ENCODE assay signal across 13 cellular contexts in genomic region chr2:60976875-60977561, GRCh38. TPM values are rescaled to one million over a fixed set of nuclear protein-coding genes. Genes with fewer than 3 reads are reported as not detected.
DNase-seq lines count a peak whose midpoint lies in the region; ATAC-seq and TF ChIP-seq lines count a peak whose summit lies in the region.
"Had no signal": no experiment of that assay in that cellular context is flagged by ENCODE, and none has a peak within 500 bp of the region (broad histone marks: within the 10 kb centered on the region; RNA-seq: fewer than 3 reads in every experiment).

No MANE protein-coding gene starts in this region.

- peak; percentile 70 for ATAC-seq in GM18502 (IDR thresholded peaks at IDR 0.05; ENCODE audit: poor library complexity, unreplicated experiment)
- ATAC-seq in GM19351 (IDR thresholded peaks at IDR 0.05; ENCODE audit: unreplicated experiment), result peak; percentile 65
- peak; percentile 61 for ATAC-seq in HG03175 (IDR thresholded peaks at IDR 0.05; ENCODE audit: unreplicated experiment)

- H3K27ac Mint-ChIP-seq in glutamatergic neuron (ENCODE audit: unreplicated experiment), result no peak overlapping the region

- H3K36me3 Mint-ChIP-seq in glutamatergic neuron (ENCODE audit: unreplicated experiment), result no peaks in the 10 kb centered on the region

- TF ChIP-seq CTCF in glutamatergic neuron (IDR thresholded peaks at IDR 0.05; ENCODE audit: partially characterized antibody, unreplicated experiment), result no peak
- no peak for TF ChIP-seq CTCF in RWPE1 (conservative IDR thresholded peaks at IDR 0.05; ENCODE audit: low read depth)

- no peaks in the 10 kb centered on the region for H3K9me3 Mint-ChIP-seq in glutamatergic neuron (ENCODE audit: unreplicated experiment)

- no peak overlapping the region for H3K27ac ChIP-seq in RWPE1
- H3K27ac ChIP-seq: transverse colon had no signal

- POLR2A ChIA-PET in RWPE1 (lab: Yijun Ruan, JAX; ENCODE audit: low non-redundant PET), result no interaction called here

- no peaks in the 10 kb centered on the region for H3K4me1 Mint-ChIP-seq in glutamatergic neuron (ENCODE audit: low read depth, unreplicated experiment)

- DNase-seq in foreskin melanocyte (peak; percentile 23), glutamatergic neuron (no peak), D341Med (ENCODE audit: low spot score) (no peak), SKM-1 (lab: John Stamatoyannopoulos, UW; ENCODE audit: unreplicated experiment) (no peak), RWPE1 (ENCODE audit: low spot score) (no peak)
- DNase-seq: activated CD4-positive, CD25-positive, alpha-beta regulatory T cell; aorta; Kasumi-1; NCI-H2171 treated with DMSO at 0.1 percent for 48 hours; transverse colon had no signal

- H3K4me3 Mint-ChIP-seq in glutamatergic neuron (ENCODE audit: unreplicated experiment), result no peak overlapping the region

- peaks cover 2% of the 10 kb centered on the region for H3K27me3 Mint-ChIP-seq in glutamatergic neuron (ENCODE audit: unreplicated experiment)

- CTCF ChIA-PET in RWPE1 (lab: Yijun Ruan, JAX), result no interaction called here

RNA-seq across cellular contexts. Expression of gene PEX13, which starts 40.5 kb away (rescaled TPM):
- 22.5 TPM for total RNA-seq in glutamatergic neuron (ENCODE audit: unreplicated experiment)

RNA-seq across cellular contexts. Expression of gene PUS10, which starts 41.0 kb away (rescaled TPM):
- 2.5 TPM for total RNA-seq in glutamatergic neuron (ENCODE audit: unreplicated experiment)
